ENCODE assay signal across 16 cellular contexts in genomic region chr7:91276909-91277308, GRCh38.
A peak's percentile ranks its signal among the peaks of the same experiment; 100 is the strongest.
DNase-seq lines count a peak whose midpoint lies in the region; ATAC-seq and TF ChIP-seq lines count a peak whose summit lies in the region.
"Had no signal": no experiment of that assay in that cellular context is flagged by ENCODE, and none has a peak within 500 bp of the region (broad histone marks: within the 10 kb centered on the region; RNA-seq: fewer than 3 reads in every experiment).

No MANE protein-coding gene starts in this region.

- H4K20me1 ChIP-seq in DND-41 (ENCODE audit: insufficient read depth, low read length): no peaks in the 10 kb centered on the region

- no peaks in the 10 kb centered on the region for H3K79me2 ChIP-seq in DND-41 (ENCODE audit: insufficient read depth, low read length)

- H3K27me3 ChIP-seq in DND-41 (ENCODE audit: insufficient read depth, low read length, poor library complexity): no peaks in the 10 kb centered on the region

- no peaks in the 10 kb centered on the region for H3K4me1 ChIP-seq in DND-41 (ENCODE audit: insufficient read depth, low read length)

- no peak overlapping the region for H3K27ac ChIP-seq in DND-41 (ENCODE audit: low read length)
- H3K27ac ChIP-seq: cardiac muscle cell, WERI-Rb-1 had no signal

- DNase-seq in DND-41: no peak
- no peak for DNase-seq in stimulated activated CD4-positive, alpha-beta T cell treated with anti-CD3 and anti-CD28 coated beads, Interleukin-4, amount 100 ng/mL, for 1 hour
- DNase-seq in EL: no peak
- DNase-seq in GOT3 (lab: John Stamatoyannopoulos, UW): no peak
- DNase-seq in SIG-M5 (lab: John Stamatoyannopoulos, UW): no peak
- DNase-seq: DMS153, IMR-90, NCI-H2171 treated with DMSO at 0.1 percent for 48 hours, retina, trophoblast cell, WERI-Rb-1 had no signal

- no peaks in the 10 kb centered on the region for H3K36me3 ChIP-seq in DND-41 (ENCODE audit: insufficient read depth, low read length)
- H3K36me3 ChIP-seq: cardiac muscle cell, WERI-Rb-1 had no signal

- ATAC-seq in DND-41 (ENCODE audit: insufficient read depth, low read depth) (peak; percentile 50; the same call in 2 of the 3 replicates), GM19397 (IDR thresholded peaks at IDR 0.05; ENCODE audit: unreplicated experiment) (peak; percentile 84), HG02840 (IDR thresholded peaks at IDR 0.05; ENCODE audit: low FRiP score, unreplicated experiment) (peak; percentile 72), HG03469 (IDR thresholded peaks at IDR 0.05; ENCODE audit: unreplicated experiment) (peak; percentile 99)
- ATAC-seq: Right ventricle myocardium inferior had no signal

- H3K4me2 ChIP-seq in DND-41 (ENCODE audit: insufficient read depth, low read length): no peak overlapping the region

- TF ChIP-seq CTCF in DND-41 (IDR thresholded peaks at IDR 0.05; ENCODE audit: borderline replicate concordance, extremely low read depth, low read length, poor library complexity, severe bottlenecking): no peak

- H2AFZ ChIP-seq in DND-41 (ENCODE audit: low read depth, low read length): no peak overlapping the region

- no peaks in the 10 kb centered on the region for H3K9me3 ChIP-seq in DND-41 (ENCODE audit: insufficient read depth, low read length, severe bottlenecking)

- no peak overlapping the region for H3K4me3 ChIP-seq in DND-41 (ENCODE audit: low read depth in 1 of 2, low read length in 2 of 2)
- H3K4me3 ChIP-seq: cardiac muscle cell had no signal

- no peak overlapping the region for H3K9ac ChIP-seq in DND-41 (ENCODE audit: low read depth, low read length)
